Comparison of ENCODE assay signal across 9 cellular contexts in the genomic region with DNA sequence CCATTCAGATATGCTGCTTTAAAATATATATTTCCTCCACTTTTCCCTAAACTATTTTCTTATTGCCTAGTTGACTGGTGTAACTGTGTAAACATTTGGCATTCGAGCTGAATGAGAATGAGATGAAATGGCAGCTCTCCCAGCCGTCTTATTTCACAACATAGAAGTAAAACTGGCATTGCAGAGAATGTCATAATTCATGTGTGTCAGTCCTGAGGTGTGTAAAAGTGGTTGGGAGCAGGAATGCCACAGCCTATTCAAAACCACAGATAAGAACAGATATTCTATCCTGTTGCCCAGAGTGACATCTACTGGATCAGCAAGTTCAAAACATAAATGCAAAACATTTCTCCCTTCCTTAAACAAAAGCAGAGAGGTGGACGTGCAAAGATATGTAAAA.
A peak's percentile ranks its signal among the peaks of the same experiment; 100 is the strongest.
DNase-seq lines count a peak whose midpoint lies in the region; ATAC-seq and TF ChIP-seq lines count a peak whose summit lies in the region.
"Had no signal": no experiment of that assay in that cellular context is flagged by ENCODE, and none has a peak within 500 bp of the region (broad histone marks: within the 10 kb centered on the region; RNA-seq: fewer than 3 reads in every experiment).

No MANE protein-coding gene starts in this region.

- H3K4me3 ChIP-seq in retinal pigment epithelial cell (ENCODE audit: low read length) = no peak overlapping the region

- H3K4me1 Mint-ChIP-seq in natural killer cell = no peaks in the 10 kb centered on the region

- H3K27me3 Mint-ChIP-seq in natural killer cell (ENCODE audit: low read depth in 2 of 2) = no peaks in the 10 kb centered on the region
- H3K27me3 Mint-ChIP-seq: stimulated activated naive CD8-positive, alpha-beta T cell treated with anti-CD3 and anti-CD28 coated beads, Interleukin-15, Interleukin-2, amounts not matched to agents 100 ng/mL and 50 ng/mL, for 24 hours had no signal

- intact Hi-C loops in natural killer cell (cut with micrococcal nuclease) = no loop called here

- ATAC-seq in esophagus mucosa (peak; percentile 69), natural killer cell (no peak), HG02678 (IDR thresholded peaks at IDR 0.05; ENCODE audit: unreplicated experiment) (no peak)

- H3K36me3 Mint-ChIP-seq in natural killer cell = no peaks in the 10 kb centered on the region

- peak; percentile 64 for DNase-seq in HCEC 1CT
- DNase-seq in NCI-H69 (lab: John Stamatoyannopoulos, UW) = peak; percentile 100
- peak; percentile 57 for DNase-seq in retinal pigment epithelial cell (ENCODE audit: low read depth)
- no peak for DNase-seq in effector CD4-positive, alpha-beta T cell
- no peak for DNase-seq in natural killer cell
- no peak for DNase-seq in NAMALWA (ENCODE audit: low spot score)

- no peak overlapping the region for H3K4me3 Mint-ChIP-seq in natural killer cell
- H3K4me3 Mint-ChIP-seq: stimulated activated naive CD8-positive, alpha-beta T cell treated with anti-CD3 and anti-CD28 coated beads, Interleukin-15, Interleukin-2, amounts not matched to agents 100 ng/mL and 50 ng/mL, for 24 hours had no signal

- no peak overlapping the region for H3K27ac Mint-ChIP-seq in natural killer cell
- H3K27ac Mint-ChIP-seq: stimulated activated naive CD8-positive, alpha-beta T cell treated with anti-CD3 and anti-CD28 coated beads, Interleukin-15, Interleukin-2, amounts not matched to agents 100 ng/mL and 50 ng/mL, for 24 hours had no signal

- peaks cover 4% of the 10 kb centered on the region in 2 donors for H3K9me3 Mint-ChIP-seq in natural killer cell

- TF ChIP-seq CTCF in retinal pigment epithelial cell (conservative IDR thresholded peaks at IDR 0.05; ENCODE audit: low read depth, low read length) (peak; percentile 36), natural killer cell (IDR thresholded peaks at IDR 0.05) (no peak)

Comparison
In these comparisons a context has a peak if more than half of its experiments do, and no peak if none do; other contexts are left out.
1. DNase-seq: peak in HCEC 1CT (single experiment), NCI-H69 (single experiment) and retinal pigment epithelial cell (single experiment); none in effector CD4-positive, alpha-beta T cell (single experiment), natural killer cell (single experiment) and NAMALWA (single experiment).